Comparison of ENCODE assay signal across 11 cellular contexts in genomic region chrX:4710618-4711433, GRCh38.
A peak's percentile ranks its signal among the peaks of the same experiment; 100 is the strongest.
DNase-seq lines count a peak whose midpoint lies in the region; ATAC-seq and TF ChIP-seq lines count a peak whose summit lies in the region.
"Had no signal": no experiment of that assay in that cellular context is flagged by ENCODE, and none has a peak within 500 bp of the region (broad histone marks: within the 10 kb centered on the region; RNA-seq: fewer than 3 reads in every experiment).

No MANE protein-coding gene starts in this region.

- H3K4me2 ChIP-seq in GM23248 (ENCODE audit: unreplicated experiment), result no peak overlapping the region

- in situ Hi-C loops in GM23248 (cut with MboI), result no loop called here

- H3K4me1 Mint-ChIP-seq in activated CD4-positive, alpha-beta T cell treated with anti-CD3 and anti-CD28 coated beads, Interleukin-2, amount 10 ng/mL, durations not matched to agents 24 days and 14 days, result no peaks in the 10 kb centered on the region
- H3K4me1 Mint-ChIP-seq in stimulated activated naive B cell treated with anti-CD40 and anti-IgM and Interleukin-4, amounts not matched to agents 10 μg/mL and 1 μg/mL and 100 μg/mL, for 72 hours, result peaks cover 11 to 15% of the 10 kb centered on the region in 2 donors
- H3K4me1 Mint-ChIP-seq: activated naive CD4-positive, alpha-beta T cell treated with anti-CD3 and anti-CD28 coated beads, Interleukin-2, amount 50 U/mL, for 24 hours had no signal

- H3K4me3 Mint-ChIP-seq in activated CD4-positive, alpha-beta T cell treated with anti-CD3 and anti-CD28 coated beads, Interleukin-2, amount 10 ng/mL, durations not matched to agents 24 days and 14 days, result no peak overlapping the region
- peak overlapping the region; percentile 13 to 60 for H3K4me3 Mint-ChIP-seq in stimulated activated naive B cell treated with anti-CD40 and anti-IgM and Interleukin-4, amounts not matched to agents 10 μg/mL and 1 μg/mL and 100 μg/mL, for 72 hours
- H3K4me3 Mint-ChIP-seq: activated naive CD4-positive, alpha-beta T cell treated with anti-CD3 and anti-CD28 coated beads, Interleukin-2, amount 50 U/mL, for 24 hours had no signal

- H3K9ac ChIP-seq in GM23248, result no peak overlapping the region

- H3K27me3 ChIP-seq in WERI-Rb-1 (ENCODE audit: insufficient read depth, low read depth, severe bottlenecking), result peaks cover 37% of the 10 kb centered on the region
- H3K27me3 ChIP-seq in GM23248 (replicated peaks; ENCODE audit: insufficient read depth), result no peaks in the 10 kb centered on the region

- H3K27ac ChIP-seq in WERI-Rb-1 (no peak overlapping the region), GM23248 (no peak overlapping the region)

- H3K36me3 Mint-ChIP-seq in activated CD4-positive, alpha-beta T cell treated with anti-CD3 and anti-CD28 coated beads, Interleukin-2, amount 10 ng/mL, durations not matched to agents 24 days and 14 days (ENCODE audit: low read depth), result no peaks in the 10 kb centered on the region
- peaks cover 0 to 2% of the 10 kb centered on the region in 2 donors for H3K36me3 Mint-ChIP-seq in stimulated activated naive B cell treated with anti-CD40 and anti-IgM and Interleukin-4, amounts not matched to agents 10 μg/mL and 1 μg/mL and 100 μg/mL, for 72 hours
- H3K36me3 Mint-ChIP-seq: activated naive CD4-positive, alpha-beta T cell treated with anti-CD3 and anti-CD28 coated beads, Interleukin-2, amount 50 U/mL, for 24 hours had no signal

- no peaks in the 10 kb centered on the region for H3F3A ChIP-seq in GM23248 (ENCODE audit: insufficient read depth)

- no peaks in the 10 kb centered on the region for H3K79me2 ChIP-seq in GM23248 (ENCODE audit: insufficient read depth)

- H3K9me3 Mint-ChIP-seq in activated CD4-positive, alpha-beta T cell treated with anti-CD3 and anti-CD28 coated beads, Interleukin-2, amount 10 ng/mL, durations not matched to agents 24 days and 14 days, result peaks cover 3% of the 10 kb centered on the region
- peaks cover 1 to 4% of the 10 kb centered on the region in 2 donors for H3K9me3 Mint-ChIP-seq in stimulated activated naive B cell treated with anti-CD40 and anti-IgM and Interleukin-4, amounts not matched to agents 10 μg/mL and 1 μg/mL and 100 μg/mL, for 72 hours
- H3K9me3 Mint-ChIP-seq: activated naive CD4-positive, alpha-beta T cell treated with anti-CD3 and anti-CD28 coated beads, Interleukin-2, amount 50 U/mL, for 24 hours had no signal

- no peaks in the 10 kb centered on the region for H4K20me1 ChIP-seq in GM23248 (ENCODE audit: insufficient read depth)

- WGBS in GM23248 (ENCODE audit: low coverage in 1 of 2, low lambda C conversion rate in 2 of 2, missing lambda C conversion rate in 2 of 2), 2 experiments, result 22 to 24% methylated on average over 9 to 10 of the region's 10 CpGs

- H3K9me2 ChIP-seq in GM23248 (ENCODE audit: insufficient read depth), result no peaks in the 10 kb centered on the region

- no peak for TF ChIP-seq CTCF in WERI-Rb-1 (IDR thresholded peaks at IDR 0.05; ENCODE audit: low read depth, low read length)

- H3K36me3 ChIP-seq in WERI-Rb-1 (no peaks in the 10 kb centered on the region), GM23248 (ENCODE audit: low read depth) (no peaks in the 10 kb centered on the region)

- intact Hi-C loops in activated CD4-positive, alpha-beta T cell treated with anti-CD3 and anti-CD28 coated beads, Interleukin-2, amount 10 ng/mL, durations not matched to agents 24 days and 14 days (cut with micrococcal nuclease), result no loop called here

- peak; percentile 93 to 95 for ATAC-seq in stimulated activated naive B cell treated with anti-CD40 and anti-IgM and Interleukin-4, amounts not matched to agents 10 μg/mL and 1 μg/mL and 100 μg/mL, for 72 hours (replicated peaks)
- ATAC-seq: Panc1 had no signal

- no peak overlapping the region for H2AFZ ChIP-seq in GM23248

- no peaks in the 10 kb centered on the region for H3K27me3 Mint-ChIP-seq in activated CD4-positive, alpha-beta T cell treated with anti-CD3 and anti-CD28 coated beads, Interleukin-2, amount 10 ng/mL, durations not matched to agents 24 days and 14 days
- no peaks in the 10 kb centered on the region for H3K27me3 Mint-ChIP-seq in stimulated activated naive B cell treated with anti-CD40 and anti-IgM and Interleukin-4, amounts not matched to agents 10 μg/mL and 1 μg/mL and 100 μg/mL, for 72 hours
- H3K27me3 Mint-ChIP-seq: activated naive CD4-positive, alpha-beta T cell treated with anti-CD3 and anti-CD28 coated beads, Interleukin-2, amount 50 U/mL, for 24 hours had no signal

- peak overlapping the region; percentile 69 for H3K27ac Mint-ChIP-seq in activated CD4-positive, alpha-beta T cell treated with anti-CD3 and anti-CD28 coated beads, Interleukin-2, amount 10 ng/mL, durations not matched to agents 24 days and 14 days
- peak overlapping the region; percentile 62 for H3K27ac Mint-ChIP-seq in stimulated activated naive B cell treated with anti-CD40 and anti-IgM and Interleukin-4, amounts not matched to agents 10 μg/mL and 1 μg/mL and 100 μg/mL, for 72 hours
- H3K27ac Mint-ChIP-seq: activated naive CD4-positive, alpha-beta T cell treated with anti-CD3 and anti-CD28 coated beads, Interleukin-2, amount 50 U/mL, for 24 hours had no signal

- H3K4me3 ChIP-seq in WERI-Rb-1 (ENCODE audit: low read depth, low read length) (no peak overlapping the region), GM23248 (no peak overlapping the region)

- peak; percentile 46 for DNase-seq in activated CD4-positive, alpha-beta T cell treated with anti-CD3 and anti-CD28 coated beads, Interleukin-2, amount 10 ng/mL, durations not matched to agents 24 days and 14 days
- no peak for DNase-seq in activated CD4-positive, alpha-beta T cell treated with anti-CD3 and anti-CD28 coated beads, Interleukin-2, amount 50 U/mL, for 4 hours
- DNase-seq in HUDEP-2 (lab: John Stamatoyannopoulos, UW; ENCODE audit: unreplicated experiment in 76 of 76), result peak in 73 of 76 experiments; percentile 15 to 89 (median 65)
- peak; percentile 12 for DNase-seq in WERI-Rb-1
- DNase-seq in stimulated activated naive B cell treated with anti-CD40 and anti-IgM and Interleukin-4, amounts not matched to agents 10 μg/mL and 1 μg/mL and 100 μg/mL, for 72 hours, result peak; percentile 22
- DNase-seq in NCI-H2029 treated with DMSO at 0.1 percent for 48 hours (lab: John Stamatoyannopoulos, UW), result no peak
- DNase-seq in GM23248, result no peak
- DNase-seq in epidermal melanocyte (ENCODE audit: insufficient read length, low spot score), result no peak
- DNase-seq: GOT3 had no signal

- no peaks in the 10 kb centered on the region for H3K4me1 ChIP-seq in GM23248 (ENCODE audit: insufficient read depth)

- peaks cover 14% of the 10 kb centered on the region for H3K9me3 ChIP-seq in WERI-Rb-1 (ENCODE audit: severe bottlenecking)
- H3K9me3 ChIP-seq in GM23248 (ENCODE audit: low read depth), result no peaks in the 10 kb centered on the region

Comparison
In these comparisons a context has a peak if more than half of its experiments do, and no peak if none do; other contexts are left out.
1. DNase-seq: peak in activated CD4-positive, alpha-beta T cell treated with anti-CD3 and anti-CD28 coated beads, Interleukin-2, amount 10 ng/mL, durations not matched to agents 24 days and 14 days (single experiment), HUDEP-2 (73 of 76), WERI-Rb-1 (single experiment) and stimulated activated naive B cell treated with anti-CD40 and anti-IgM and Interleukin-4, amounts not matched to agents 10 μg/mL and 1 μg/mL and 100 μg/mL, for 72 hours (single experiment); none in activated CD4-positive, alpha-beta T cell treated with anti-CD3 and anti-CD28 coated beads, Interleukin-2, amount 50 U/mL, for 4 hours (0 of 2), NCI-H2029 treated with DMSO at 0.1 percent for 48 hours (single experiment), GM23248 (single experiment) and epidermal melanocyte (single experiment).